ENCODE assay signal across 9 cellular contexts in the genomic region with DNA sequence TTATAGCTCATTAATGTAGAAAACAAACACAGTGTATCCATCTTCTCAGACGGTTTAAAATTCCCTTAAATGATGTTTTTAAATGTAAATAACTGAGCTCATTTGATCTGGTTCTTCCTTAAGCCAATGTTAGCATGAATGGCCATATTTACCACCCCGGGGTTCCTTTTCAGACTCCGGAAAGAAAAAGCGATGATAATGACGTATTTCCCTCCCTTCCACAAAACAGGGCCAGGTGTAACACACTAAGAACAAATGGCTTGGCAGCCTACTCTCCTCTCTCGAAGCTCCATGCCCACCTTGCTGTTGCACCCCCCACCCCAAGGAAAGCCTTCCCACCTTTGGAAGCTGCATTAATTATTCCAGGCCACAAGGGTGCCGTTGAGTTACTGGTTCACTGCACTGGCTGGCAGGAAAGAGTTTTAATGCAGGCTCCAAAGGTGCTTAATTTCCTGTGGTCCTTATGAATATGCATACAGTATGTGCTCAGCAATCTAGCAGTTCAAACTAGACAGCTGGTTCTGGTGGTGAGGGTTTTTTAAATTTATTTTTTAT.
DNase-seq lines count a peak whose midpoint lies in the region; TF ChIP-seq lines count a peak whose summit lies in the region.
"Had no signal": no experiment of that assay in that cellular context is flagged by ENCODE, and none has a peak within 500 bp of the region (broad histone marks: within the 10 kb centered on the region; RNA-seq: fewer than 3 reads in every experiment).

No MANE protein-coding gene starts in this region.

- no peak overlapping the region for H2AFZ ChIP-seq in mammary epithelial cell (ENCODE audit: low read depth, low read length)

- H3K4me3 ChIP-seq in mammary epithelial cell (replicated peaks in 1 of 3; ENCODE audit: insufficient read depth in 1 of 3, low read depth in 2 of 3, low read length in 3 of 3) (no peak overlapping the region), choroid plexus epithelial cell (ENCODE audit: low read depth, low read length) (no peak overlapping the region), tibial artery (no peak overlapping the region)
- H3K4me3 ChIP-seq: transverse colon had no signal

- no peak overlapping the region for H3K4me3 Mint-ChIP-seq in MCF 10A (ENCODE audit: unreplicated experiment)
- no peak overlapping the region for H3K4me3 Mint-ChIP-seq in type B pancreatic cell

- H3K9ac ChIP-seq in mammary epithelial cell (ENCODE audit: insufficient read depth, low read length) = no peak overlapping the region

- H3K27me3 ChIP-seq in mammary epithelial cell (ENCODE audit: insufficient read depth, low read length) (no peaks in the 10 kb centered on the region), tibial artery (no peaks in the 10 kb centered on the region)
- H3K27me3 ChIP-seq: transverse colon had no signal

- H3K79me2 ChIP-seq in mammary epithelial cell (ENCODE audit: insufficient read depth, low read length) = no peaks in the 10 kb centered on the region

- POLR2A ChIA-PET in MCF 10A (lab: Yijun Ruan, JAX) = interaction anchor here (1.2 kb wide), 1 partner anchor 11 kb away, joined by 3 read pairs; no protein-coding TSS in a partner anchor

- BruUV-seq in MCF 10A (replicated peaks; lab: Mats Ljungman, UMichigan) = no TSS peak
- no TSS peak for BruUV-seq in mammary epithelial cell (replicated peaks; lab: Mats Ljungman, UMichigan)

- H3K27ac Mint-ChIP-seq in MCF 10A (ENCODE audit: low read depth, unreplicated experiment) = no peak overlapping the region
- no peak overlapping the region for H3K27ac Mint-ChIP-seq in type B pancreatic cell

- no peaks in the 10 kb centered on the region for H4K20me1 ChIP-seq in mammary epithelial cell (ENCODE audit: insufficient read depth, low read length)

- H3K9me3 ChIP-seq in mammary epithelial cell (replicated peaks; ENCODE audit: insufficient read depth, low read length) (peaks cover 2% of the 10 kb centered on the region), tibial artery (no peaks in the 10 kb centered on the region)
- H3K9me3 ChIP-seq: transverse colon had no signal

- intact Hi-C loops in MCF 10A (cut with micrococcal nuclease) = no loop called here
- intact Hi-C loops in mammary epithelial cell (cut with micrococcal nuclease) = no loop called here
- intact Hi-C loops in tibial artery (cut with DNase I; ENCODE audit: low total_unique reads) = no loop called here

- H3K9me3 Mint-ChIP-seq in MCF 10A (ENCODE audit: unreplicated experiment) (no peaks in the 10 kb centered on the region), type B pancreatic cell (no peaks in the 10 kb centered on the region)

- DNase-seq in MCF 10A (ENCODE audit: unreplicated experiment) = peak; percentile 6
- DNase-seq in mammary epithelial cell = no peak
- peak; percentile 44 to 63 for DNase-seq in NCI-H1930 (lab: John Stamatoyannopoulos, UW)
- DNase-seq in choroid plexus epithelial cell (ENCODE audit: low read depth) = peak; percentile 13
- no peak for DNase-seq in type B pancreatic cell (ENCODE audit: extremely low spot score, unreplicated experiment)
- no peak for DNase-seq in GM20000 (ENCODE audit: low spot score)
- no peak for DNase-seq in tibial artery
- DNase-seq in dermis blood vessel endothelial cell = no peak
- DNase-seq: transverse colon had no signal

- in situ Hi-C loops in mammary epithelial cell (cut with MboI; ENCODE audit: low sequenced_read_pairs in 2 of 2) = no loop called here

- H3K36me3 ChIP-seq in mammary epithelial cell (ENCODE audit: insufficient read depth, low read length) (no peaks in the 10 kb centered on the region), tibial artery (no peaks in the 10 kb centered on the region)
- H3K36me3 ChIP-seq: transverse colon had no signal

- H3K4me1 ChIP-seq in mammary epithelial cell (ENCODE audit: insufficient read depth, low read length) (no peaks in the 10 kb centered on the region), tibial artery (no peaks in the 10 kb centered on the region)
- H3K4me1 ChIP-seq: transverse colon had no signal

- no peak overlapping the region for H3K4me2 ChIP-seq in mammary epithelial cell (ENCODE audit: insufficient read depth, low read depth, low read length)

- TF ChIP-seq CTCF in MCF 10A (IDR thresholded peaks at IDR 0.05; ENCODE audit: unreplicated experiment) (peak; percentile 9), mammary epithelial cell (conservative IDR thresholded peaks at IDR 0.05 in 1 of 2, IDR thresholded peaks at IDR 0.05 in 1 of 2; ENCODE audit: extremely low read depth in 1 of 2, insufficient read depth in 1 of 2, low read depth in 1 of 2, low read length in 2 of 2) (no peak), choroid plexus epithelial cell (conservative IDR thresholded peaks at IDR 0.05; ENCODE audit: low read depth, low read length) (peak; percentile 52), type B pancreatic cell (conservative IDR thresholded peaks at IDR 0.05) (peak; percentile 26), GM20000 (IDR thresholded peaks at IDR 0.05; ENCODE audit: extremely low read depth, missing control alignments) (no peak), tibial artery (IDR thresholded peaks at IDR 0.05) (peak in 1 of 2 experiments; percentile 17)

- dilution Hi-C loops in mammary epithelial cell (cut with HindIII; ENCODE audit: low sequenced_read_pairs) = no loop called here

- H3K36me3 Mint-ChIP-seq in MCF 10A (ENCODE audit: insufficient read depth, unreplicated experiment) (no peaks in the 10 kb centered on the region), type B pancreatic cell (no peaks in the 10 kb centered on the region)

- WGBS in mammary epithelial cell (ENCODE audit: low coverage, missing lambda C conversion rate) = 78% methylated on average over 6 of the region's 7 CpGs

- H3K27ac ChIP-seq in mammary epithelial cell (ENCODE audit: insufficient read depth, low read depth, low read length) (no peak overlapping the region), tibial artery (no peak overlapping the region)
- H3K27ac ChIP-seq: transverse colon had no signal

- H3K27me3 Mint-ChIP-seq in MCF 10A (ENCODE audit: insufficient read depth, unreplicated experiment) = no peaks in the 10 kb centered on the region
- H3K27me3 Mint-ChIP-seq in type B pancreatic cell = no peaks in the 10 kb centered on the region

- H3K4me1 Mint-ChIP-seq in MCF 10A (ENCODE audit: insufficient read depth, unreplicated experiment) (no peaks in the 10 kb centered on the region), type B pancreatic cell (ENCODE audit: unreplicated experiment) (no peaks in the 10 kb centered on the region)

- CTCF ChIA-PET in MCF 10A (lab: Yijun Ruan, JAX) = interaction anchor here (0.6 to 0.7 kb wide), 6 partner anchors 85 to 1887 kb away, joined by 3 read pairs; no protein-coding TSS in a partner anchor
- CTCF ChIA-PET in mammary epithelial cell (lab: Charles Lee; ENCODE audit: low non-redundant PET) = no interaction called here

Comparison
In these comparisons a context has a peak if more than half of its experiments do, and no peak if none do; other contexts are left out.
1. DNase-seq: peak in MCF 10A (single experiment), NCI-H1930 (2 of 2) and choroid plexus epithelial cell (single experiment); none in mammary epithelial cell (single experiment), type B pancreatic cell (single experiment), GM20000 (single experiment), tibial artery (0 of 2) and dermis blood vessel endothelial cell (single experiment).
2. CTCF ChIP-seq: peak in MCF 10A (single experiment), choroid plexus epithelial cell (single experiment) and type B pancreatic cell (single experiment); none in mammary epithelial cell (0 of 2) and GM20000 (single experiment).